ENCODE assay signal across 8 cellular contexts in genomic region chr4:88697588-88698329, GRCh38. TPM values are rescaled to one million over a fixed set of nuclear protein-coding genes. Genes with fewer than 3 reads are reported as not detected.
DNase-seq lines count a peak whose midpoint lies in the region; ATAC-seq and TF ChIP-seq lines count a peak whose summit lies in the region.

Gene NAP1L5, minus strand, starts transcription at chr4:88697829. Its CDS starts 75 bp downstream, at chr4:88697754.

- no peaks in the 10 kb centered on the region for H3K36me3 ChIP-seq in mucosa of stomach (ENCODE audit: control insufficient read depth, insufficient read depth, low read length)

- no peaks in the 10 kb centered on the region for H3K4me1 ChIP-seq in mucosa of stomach (ENCODE audit: control insufficient read depth, insufficient read depth, low read length)

- ATAC-seq in GM18520 (IDR thresholded peaks at IDR 0.05; ENCODE audit: unreplicated experiment) (peak; percentile 89), HG02981 (IDR thresholded peaks at IDR 0.05; ENCODE audit: unreplicated experiment) (peak; percentile 92)

- H3K4me3 ChIP-seq in epithelial cell of proximal tubule (ENCODE audit: low read depth, low read length) (peak within 1 kb of the TSS; percentile 67), mucosa of stomach (ENCODE audit: low read length) (peak within 1 kb of the TSS; percentile 24)

- no peaks in the 10 kb centered on the region for H3K9me3 ChIP-seq in mucosa of stomach (ENCODE audit: control insufficient read depth, low read length)

- H3K27me3 ChIP-seq in mucosa of stomach (ENCODE audit: control insufficient read depth, insufficient read depth, low read length), result no peaks in the 10 kb centered on the region

- DNase-seq in NCI-H748 (lab: John Stamatoyannopoulos, UW; ENCODE audit: unreplicated experiment) (peak; percentile 60), activated T-cell treated with anti-CD3 and anti-CD28 coated beads for 1 hour (ENCODE audit: low read depth) (peak; percentile 38), epithelial cell of proximal tubule (ENCODE audit: low read depth) (no peak), middle frontal gyrus (ENCODE audit: extremely low spot score, low spot score) (no peak)
- peak; percentile 24 for DNase-seq in stimulated activated CD8-positive, alpha-beta memory T cell treated with anti-CD3 and anti-CD28 coated beads, Interleukin-7, amount 100 ng/mL, for 24 hours (ENCODE audit: low read depth)

- no peak for TF ChIP-seq CTCF in epithelial cell of proximal tubule (conservative IDR thresholded peaks at IDR 0.05; ENCODE audit: low read depth, low read length)

- H3K9ac ChIP-seq in mucosa of stomach (ENCODE audit: low read length), result peak within 1 kb of the TSS; percentile 59

RNA-seq across cellular contexts. Expression of gene NAP1L5, which starts in this region (rescaled TPM):
- 1.4 and 3.5 TPM in 2 replicates for total RNA-seq in epithelial cell of proximal tubule

Comparison
In these comparisons a context has a peak if more than half of its experiments do, and no peak if none do; other contexts are left out.
1. DNase-seq: peak in NCI-H748 (single experiment), activated T-cell treated with anti-CD3 and anti-CD28 coated beads for 1 hour (single experiment) and stimulated activated CD8-positive, alpha-beta memory T cell treated with anti-CD3 and anti-CD28 coated beads, Interleukin-7, amount 100 ng/mL, for 24 hours (single experiment); none in epithelial cell of proximal tubule (single experiment) and middle frontal gyrus (single experiment).